11 cellular contexts compared by ENCODE assay signal in genomic region chr20:34560141-34560523, GRCh38. TPM values are rescaled to one million over a fixed set of nuclear protein-coding genes. Genes with fewer than 3 reads are reported as not detected.
DNase-seq lines count a peak whose midpoint lies in the region; ATAC-seq and TF ChIP-seq lines count a peak whose summit lies in the region.
"Had no signal": no experiment of that assay in that cellular context is flagged by ENCODE, and none has a peak within 500 bp of the region (broad histone marks: within the 10 kb centered on the region; RNA-seq: fewer than 3 reads in every experiment).

No MANE protein-coding gene starts in this region.

- H3K4me1 ChIP-seq in right cardiac atrium (ENCODE audit: control insufficient read depth, insufficient read depth, low read length) (no peaks in the 10 kb centered on the region), heart left ventricle (peaks cover 0 to 30% (median 9%) of the 10 kb centered on the region in 12 donors), esophagus squamous epithelium (peaks cover 6 to 34% (median 12%) of the 10 kb centered on the region in 3 donors)

- DNase-seq in right cardiac atrium (peak in 2 of 3 donors; percentile 65 to 68), heart left ventricle (no peak), esophagus squamous epithelium (lab: John Stamatoyannopoulos, UW) (no peak), occipital lobe (lab: John Stamatoyannopoulos, UW) (peak; percentile 29), lower leg skin (ENCODE audit: low spot score in 2 of 2) (no peak), inferior parietal cortex (ENCODE audit: extremely low spot score) (no peak), NCI-H187 (lab: John Stamatoyannopoulos, UW) (no peak)
- DNase-seq: activated effector memory CD4-positive, alpha-beta T cell treated with anti-CD3 and anti-CD28 coated beads, Interleukin-2, amount 50 U/mL, for 16 hours; GF-D8; NCI-H226 had no signal

- peaks cover 0 to 6% (median 0%) of the 10 kb centered on the region in 9 donors for H3K36me3 ChIP-seq in heart left ventricle
- H3K36me3 ChIP-seq in esophagus squamous epithelium, result peaks cover 0 to 6% (median 0%) of the 10 kb centered on the region in 3 donors

- H3K9me3 ChIP-seq in right cardiac atrium (ENCODE audit: control insufficient read depth, low read length) (no peaks in the 10 kb centered on the region), heart left ventricle (no peaks in the 10 kb centered on the region), esophagus squamous epithelium (no peaks in the 10 kb centered on the region)

- no peak overlapping the region for H3K27ac ChIP-seq in right cardiac atrium (ENCODE audit: low read length)
- peak overlapping the region in 5 of 12 donors; percentile 87 to 98 (median 97) for H3K27ac ChIP-seq in heart left ventricle
- peak overlapping the region in 3 of 4 donors; percentile 86 to 98 (median 96) for H3K27ac ChIP-seq in esophagus squamous epithelium

- H3K27me3 ChIP-seq in right cardiac atrium (ENCODE audit: control insufficient read depth, insufficient read depth), result no peaks in the 10 kb centered on the region
- H3K27me3 ChIP-seq in heart left ventricle, result no peaks in the 10 kb centered on the region
- no peaks in the 10 kb centered on the region for H3K27me3 ChIP-seq in esophagus squamous epithelium

- no peak for TF ChIP-seq POLR2A in heart left ventricle (IDR thresholded peaks at IDR 0.05)
- no peak for TF ChIP-seq POLR2A in esophagus squamous epithelium (IDR thresholded peaks at IDR 0.05)
- no peak for TF ChIP-seq POLR2A in lower leg skin (IDR thresholded peaks at IDR 0.05)

- intact Hi-C loops in right cardiac atrium (cut with DNase I), result loop anchor here in 1 of 4 donors (10.0 kb wide), 1 partner anchor 145 kb away; the partner anchor contains the start of gene TP53INP2
- intact Hi-C loops in heart left ventricle (cut with DNase I), result loop anchor here in 1 of 10 donors (10.0 kb wide), 1 partner anchor 145 kb away; the partner anchor contains the start of gene TP53INP2
- intact Hi-C loops in esophagus squamous epithelium (cut with DNase I), result no loop called here
- intact Hi-C loops in lower leg skin (cut with DNase I; ENCODE audit: low total_unique reads), result no loop called here

- ATAC-seq in right cardiac atrium, result no peak
- no peak for ATAC-seq in heart left ventricle
- ATAC-seq in HG02852 (IDR thresholded peaks at IDR 0.05; ENCODE audit: unreplicated experiment), result no peak

- H3K4me3 ChIP-seq in right cardiac atrium (ENCODE audit: low read length) (no peak overlapping the region), heart left ventricle (no peak overlapping the region), esophagus squamous epithelium (no peak overlapping the region), lower leg skin (ENCODE audit: low read depth, poor library complexity, severe bottlenecking) (no peak overlapping the region)

- TF ChIP-seq CTCF in heart left ventricle (IDR thresholded peaks at IDR 0.05) (no peak), esophagus squamous epithelium (IDR thresholded peaks at IDR 0.05) (no peak), lower leg skin (IDR thresholded peaks at IDR 0.05) (no peak)

- WGBS in right cardiac atrium, result 84% methylated on average over 12 of the region's 12 CpGs
- 84 to 90% (median 87%) methylated on average over 12 of the region's 12 CpGs for WGBS in heart left ventricle, 4 donors
- no CpG with 5 or more reads among the region's 12 CpGs for WGBS in esophagus squamous epithelium, 2 donors
- 79 to 88% methylated on average over 6 to 10 of the region's 12 CpGs for WGBS in lower leg skin, 2 donors

RNA-seq across cellular contexts. Expression of gene MAP1LC3A, which starts 1.6 kb away (rescaled TPM):
- total RNA-seq in right cardiac atrium (10 to 100 TPM; 61.8 to 85.7 (median 79.8) TPM), heart left ventricle (100 to 1,000 TPM in 3 of 9 donors, 10 to 100 TPM in 6; 54.0 to 212 (median 88.6) TPM), esophagus squamous epithelium (10 to 100 TPM in 3 of 4 donors, 1 to 10 TPM in 1; 7.5 to 24.6 (median 19.4) TPM), occipital lobe (30.7 TPM), lower leg skin (100 to 1,000 TPM; 127 to 293 (median 147) TPM)
- polyA plus RNA-seq in right cardiac atrium (116 TPM), heart left ventricle (100 to 1,000 TPM in 1 of 2 donors, 10 to 100 TPM in 1; 42.8 to 145 TPM)

RNA-seq across cellular contexts. Expression of gene DYNLRB1, which starts 43.9 kb away (rescaled TPM):
- 100 to 1,000 TPM; 134 to 163 (median 151) TPM for total RNA-seq in right cardiac atrium
- 289 TPM for polyA plus RNA-seq in right cardiac atrium
- total RNA-seq in heart left ventricle, result 100 to 1,000 TPM; 129 to 376 (median 145) TPM
- 100 to 1,000 TPM; 200 to 405 TPM for polyA plus RNA-seq in heart left ventricle
- 100 to 1,000 TPM in 2 of 4 donors, 10 to 100 TPM in 2; 77.9 to 108 (median 97.2) TPM for total RNA-seq in esophagus squamous epithelium
- total RNA-seq in occipital lobe, result 33.5 TPM
- total RNA-seq in lower leg skin, result 100 to 1,000 TPM; 162 to 232 (median 193) TPM

Comparison
In these comparisons a context has a peak if more than half of its experiments do, and no peak if none do; other contexts are left out.
1. DNase-seq: peak in right cardiac atrium (2 of 3) and occipital lobe (single experiment); none in heart left ventricle (0 of 5), esophagus squamous epithelium (single experiment), lower leg skin (0 of 2), inferior parietal cortex (single experiment) and NCI-H187 (0 of 2).